In the genomic region with DNA sequence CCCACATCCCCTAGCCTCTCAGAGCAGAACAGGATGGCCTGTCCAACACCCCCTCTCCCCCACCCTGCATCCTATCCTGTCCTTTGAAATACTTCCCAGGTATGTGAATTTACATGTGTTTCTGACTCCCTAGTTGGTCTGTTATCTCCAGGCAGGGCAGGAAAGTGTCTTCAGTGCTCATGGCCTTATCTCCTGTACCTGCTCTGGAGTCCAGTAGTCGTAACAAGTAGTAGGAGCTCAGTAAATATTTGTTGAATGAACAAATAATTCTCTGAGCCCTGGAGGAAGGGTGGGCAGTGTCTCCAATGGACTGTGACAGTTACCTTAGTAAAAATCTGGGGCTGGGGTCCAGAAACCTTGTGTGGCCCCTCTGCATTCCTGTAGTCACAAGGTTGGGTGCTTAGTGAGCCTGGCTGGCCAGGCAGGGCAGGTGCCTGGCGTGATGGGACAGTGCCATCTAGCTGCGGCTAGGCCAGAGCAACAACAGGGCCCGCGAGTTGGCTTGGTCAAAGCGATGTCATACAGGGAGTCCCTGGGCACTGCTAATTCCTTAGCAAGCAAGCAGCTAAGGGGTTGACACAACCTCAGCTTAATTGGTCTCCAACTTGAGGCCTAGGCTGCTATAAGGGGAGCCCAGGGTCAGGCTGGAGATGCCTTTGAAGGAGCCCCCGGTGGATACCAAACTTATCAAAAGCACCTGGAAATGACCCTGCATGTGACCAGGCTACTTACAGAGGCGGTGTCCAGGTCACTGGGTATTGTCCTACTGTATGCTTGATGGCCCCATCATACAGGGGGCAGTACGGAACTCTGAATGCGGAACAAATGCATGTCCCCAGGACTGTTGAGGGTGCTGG, we compare ENCODE assay signal across 8 cellular contexts.
DNase-seq lines count a peak whose midpoint lies in the region; TF ChIP-seq lines count a peak whose summit lies in the region.

No MANE protein-coding gene starts in this region.

- H3K4me1 ChIP-seq in OCI-LY1 (ENCODE audit: insufficient read depth, low read length, severe bottlenecking): no peaks in the 10 kb centered on the region
- peaks cover 15% of the 10 kb centered on the region for H3K4me1 ChIP-seq in neural progenitor cell

- in situ Hi-C loops in GM13977 (cut with MboI; ENCODE audit: low pct_unique_long_range_greater_than_20kb, low sequenced_read_pairs, unreplicated experiment): loop anchor here (10.0 kb wide), 1 partner anchor 69 kb away; no protein-coding TSS in a partner anchor

- no peaks in the 10 kb centered on the region for H3K9me3 Mint-ChIP-seq in neural progenitor cell
- H3K9me3 Mint-ChIP-seq in type B pancreatic cell: no peaks in the 10 kb centered on the region

- H3K36me3 ChIP-seq in OCI-LY1 (ENCODE audit: insufficient read depth, low read length) (no peaks in the 10 kb centered on the region), neural progenitor cell (no peaks in the 10 kb centered on the region)

- H3K9me3 ChIP-seq in OCI-LY1 (ENCODE audit: low read length) (no peaks in the 10 kb centered on the region), neural progenitor cell (ENCODE audit: low read depth) (no peaks in the 10 kb centered on the region)

- H3K27me3 ChIP-seq in HL-60 (ENCODE audit: insufficient read depth, poor library complexity, severe bottlenecking): no peaks in the 10 kb centered on the region
- no peaks in the 10 kb centered on the region; the same call in 1 of the 2 replicates for H3K27me3 ChIP-seq in OCI-LY1 (ENCODE audit: insufficient read depth, low read length)
- H3K27me3 ChIP-seq in neural progenitor cell: no peaks in the 10 kb centered on the region

- CTCF ChIA-PET in AG04449 (lab: Yijun Ruan, JAX): interaction anchor here (0.8 to 13.9 kb wide), 38 partner anchors 10 to 413 kb away, joined by 3 to 1029 read pairs (median 5); a partner anchor contains a TSS

- H3K4me3 ChIP-seq in AG04449 (ENCODE audit: low read depth, low read length): no peak overlapping the region
- H3K4me3 ChIP-seq in HL-60 (replicated peaks; ENCODE audit: insufficient read depth, low read length): no peak overlapping the region
- no peak overlapping the region for H3K4me3 ChIP-seq in OCI-LY1 (ENCODE audit: low read depth, low read length, poor library complexity, severe bottlenecking)
- H3K4me3 ChIP-seq in fibroblast of pulmonary artery (replicated peaks; ENCODE audit: low read depth, low read length): no peak overlapping the region
- no peak overlapping the region for H3K4me3 ChIP-seq in neural progenitor cell

- POLR2A ChIA-PET in AG04449 (lab: Yijun Ruan, JAX): interaction anchor here (1.2 kb wide), 1 partner anchor 89 kb away, joined by 3 read pairs; a partner anchor contains a TSS

- H3K36me3 Mint-ChIP-seq in neural progenitor cell (no peaks in the 10 kb centered on the region), type B pancreatic cell (no peaks in the 10 kb centered on the region)

- no peak overlapping the region for H3K4me3 Mint-ChIP-seq in neural progenitor cell
- no peak overlapping the region for H3K4me3 Mint-ChIP-seq in type B pancreatic cell

- H3K9me2 ChIP-seq in OCI-LY1 (ENCODE audit: low read depth, low read length): no peaks in the 10 kb centered on the region

- H3K4me2 ChIP-seq in OCI-LY1 (ENCODE audit: low read length): no peak overlapping the region
- H3K4me2 ChIP-seq in neural progenitor cell: no peak overlapping the region

- H3K9ac ChIP-seq in OCI-LY1 (ENCODE audit: low read length): no peak overlapping the region
- no peak overlapping the region for H3K9ac ChIP-seq in neural progenitor cell

- no peak for DNase-seq in AG04449 (ENCODE audit: low read depth, low spot score)
- DNase-seq in GM13977 (ENCODE audit: low spot score): peak; percentile 77
- DNase-seq in HL-60 (ENCODE audit: low read depth in 1 of 2, low spot score in 1 of 2): peak; percentile 28 to 69
- DNase-seq in activated T-cell treated with anti-CD3 and anti-CD28 coated beads for 48 hours (ENCODE audit: low read depth): peak; percentile 53
- DNase-seq in fibroblast of pulmonary artery (ENCODE audit: low read depth): peak; percentile 80
- DNase-seq in neural progenitor cell (ENCODE audit: low spot score): peak; percentile 89
- DNase-seq in type B pancreatic cell (ENCODE audit: extremely low spot score, unreplicated experiment): peak; percentile 81

- TF ChIP-seq CTCF in AG04449 (IDR thresholded peaks at IDR 0.05; ENCODE audit: insufficient read depth, low read length, missing control alignments) (peak; percentile 89), GM13977 (IDR thresholded peaks at IDR 0.05; ENCODE audit: extremely low read depth, insufficient read depth, missing control alignments) (peak; percentile 94), HL-60 (IDR thresholded peaks at IDR 0.05; ENCODE audit: insufficient read depth, low read length) (peak; percentile 81), OCI-LY1 (IDR thresholded peaks at IDR 0.05; ENCODE audit: low read length) (peak; percentile 77), fibroblast of pulmonary artery (IDR thresholded peaks at IDR 0.05; ENCODE audit: low read length, missing control alignments) (peak; percentile 93), neural progenitor cell (IDR thresholded peaks at IDR 0.05) (peak; percentile 89), type B pancreatic cell (conservative IDR thresholded peaks at IDR 0.05) (peak; percentile 83)

- H3K79me2 ChIP-seq in OCI-LY1 (ENCODE audit: insufficient read depth, low read length) (no peaks in the 10 kb centered on the region), neural progenitor cell (ENCODE audit: low read depth) (no peaks in the 10 kb centered on the region)

- no peaks in the 10 kb centered on the region for H3F3A ChIP-seq in OCI-LY1 (ENCODE audit: insufficient read depth, low read length)
- peaks cover 13% of the 10 kb centered on the region for H3F3A ChIP-seq in neural progenitor cell (ENCODE audit: low read depth)

- H3K27ac ChIP-seq in HL-60 (replicated peaks) (no peak overlapping the region), OCI-LY1 (ENCODE audit: low read depth, low read length, poor library complexity, severe bottlenecking) (no peak overlapping the region), neural progenitor cell (no peak overlapping the region)

- peak overlapping the region; percentile 38 for H3K27ac Mint-ChIP-seq in neural progenitor cell
- H3K27ac Mint-ChIP-seq in type B pancreatic cell: peak overlapping the region; percentile 67

- peaks cover 21% of the 10 kb centered on the region for H3K4me1 Mint-ChIP-seq in neural progenitor cell
- peaks cover 21% of the 10 kb centered on the region for H3K4me1 Mint-ChIP-seq in type B pancreatic cell (ENCODE audit: unreplicated experiment)

- H4K20me1 ChIP-seq in OCI-LY1 (ENCODE audit: insufficient read depth, low read length) (no peaks in the 10 kb centered on the region), neural progenitor cell (ENCODE audit: low read depth) (no peaks in the 10 kb centered on the region)

- H3K27me3 Mint-ChIP-seq in neural progenitor cell (ENCODE audit: insufficient read depth, low read depth): peaks cover 12% of the 10 kb centered on the region
- H3K27me3 Mint-ChIP-seq in type B pancreatic cell: peaks cover 4% of the 10 kb centered on the region

- H2AFZ ChIP-seq in OCI-LY1 (ENCODE audit: low read length): no peak overlapping the region
- H2AFZ ChIP-seq in neural progenitor cell (replicated peaks): no peak overlapping the region
